Comparison of ENCODE assay signal across 18 cellular contexts in the genomic region with DNA sequence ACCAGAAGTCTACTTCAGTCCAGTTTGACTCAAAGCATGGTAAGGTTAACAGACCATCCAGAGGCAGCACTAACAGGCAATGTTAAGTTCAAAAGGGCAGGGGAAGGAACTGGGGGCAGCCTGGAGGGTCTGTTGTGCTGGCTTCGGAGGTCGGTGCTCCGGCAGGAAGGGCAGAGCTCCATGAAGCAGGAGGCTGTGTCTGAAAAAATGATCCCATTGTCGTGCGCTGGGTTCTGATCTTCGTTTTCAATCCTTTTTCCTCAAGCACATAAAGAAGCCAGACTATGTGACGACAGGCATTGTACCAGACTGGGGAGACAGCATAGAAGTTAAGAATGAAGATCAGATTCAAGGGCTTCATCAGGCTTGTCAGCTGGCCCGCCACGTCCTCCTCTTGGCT. TPM values are rescaled to one million over a fixed set of nuclear protein-coding genes. Genes with fewer than 3 reads are reported as not detected.
DNase-seq lines count a peak whose midpoint lies in the region; ATAC-seq, FAIRE-seq and TF ChIP-seq lines count a peak whose summit lies in the region.
"Had no signal": no experiment of that assay in that cellular context is flagged by ENCODE, and none has a peak within 500 bp of the region (broad histone marks: within the 10 kb centered on the region; RNA-seq: fewer than 3 reads in every experiment).

No MANE protein-coding gene starts in this region.

- POLR2A ChIA-PET in K562 (lab: Yijun Ruan, JAX) = interaction anchor here (0.6 to 1.6 kb wide), 4 partner anchors 10 to 1145 kb away, joined by 3 to 4 read pairs (median 3); no protein-coding TSS in a partner anchor

- H3K27ac ChIP-seq in K562 (ENCODE audit: extremely low read depth, low read depth, low read length) (peak overlapping the region; percentile 48; the same call in 2 of the 3 replicates), endodermal cell (ENCODE audit: low read depth, low read length) (peak overlapping the region; percentile 44)
- H3K27ac ChIP-seq: 22Rv1, A549, BLaER1, HL-60 had no signal

- no peak overlapping the region for H3K4me3 ChIP-seq in K562
- H3K4me3 ChIP-seq in endodermal cell (ENCODE audit: low read length) = no peak overlapping the region
- H3K4me3 ChIP-seq in lower leg skin (ENCODE audit: low read depth, poor library complexity, severe bottlenecking) = no peak overlapping the region
- H3K4me3 ChIP-seq: A549, BLaER1, GM23338 had no signal

- TF ChIP-seq RAD21 in K562 (CRISPR knock-in tag; conservative IDR thresholded peaks at IDR 0.05 in 1 of 2, IDR thresholded peaks at IDR 0.05 in 1 of 2) = no peak

- no peak for TF ChIP-seq POLR2A in K562 (conservative IDR thresholded peaks at IDR 0.05)
- no peak for TF ChIP-seq POLR2A in lower leg skin (IDR thresholded peaks at IDR 0.05)

- BruUV-seq in K562 (replicated peaks; lab: Mats Ljungman, UMichigan) = no TSS peak

- H3K4me1 ChIP-seq in K562 (replicated peaks in 1 of 2; ENCODE audit: control insufficient read depth in 2 of 2, insufficient read depth in 2 of 2, low read length in 2 of 2) = peaks cover 4 to 32% of the 10 kb centered on the region in 2 experiments; a peak in 4 of 5 replicates
- H3K4me1 ChIP-seq in endodermal cell (ENCODE audit: control insufficient read depth, insufficient read depth, low read length) = no peaks in the 10 kb centered on the region
- H3K4me1 ChIP-seq: A549, BLaER1 had no signal

- no peak overlapping the region for H3K4me3 Mint-ChIP-seq in activated naive CD4-positive, alpha-beta T cell treated with anti-CD3 and anti-CD28 coated beads, Interleukin-2, amount 50 U/mL, for 24 hours
- no peak overlapping the region for H3K4me3 Mint-ChIP-seq in endodermal cell
- H3K4me3 Mint-ChIP-seq: CD8-positive, alpha-beta T cell; GM23338 had no signal

- H3K4me2 ChIP-seq in K562 (ENCODE audit: insufficient read depth, low read length) = no peak overlapping the region
- H3K4me2 ChIP-seq: A549, BLaER1, GM23338 had no signal

- CTCF ChIA-PET in K562 (lab: Yijun Ruan, JAX; ENCODE audit: low intra/inter-chr PET ratio) = no interaction called here

- H3K27me3 Mint-ChIP-seq in activated naive CD4-positive, alpha-beta T cell treated with anti-CD3 and anti-CD28 coated beads, Interleukin-2, amount 50 U/mL, for 24 hours = no peaks in the 10 kb centered on the region
- no peaks in the 10 kb centered on the region for H3K27me3 Mint-ChIP-seq in endodermal cell (ENCODE audit: insufficient read depth)

- 78% methylated on average over 9 of the region's 9 CpGs for WGBS in K562 (ENCODE audit: insufficient coverage, low coverage, missing lambda C conversion rate)
- 76 to 90% methylated on average over 4 to 9 of the region's 9 CpGs for WGBS in endodermal cell (ENCODE audit: insufficient coverage in 1 of 2, insufficient read length in 1 of 2), 2 experiments
- 93 to 94% methylated on average over 9 of the region's 9 CpGs for WGBS in lower leg skin, 2 donors

- H3K27ac Mint-ChIP-seq in activated naive CD4-positive, alpha-beta T cell treated with anti-CD3 and anti-CD28 coated beads, Interleukin-2, amount 50 U/mL, for 24 hours = peak overlapping the region; percentile 32
- H3K27ac Mint-ChIP-seq in endodermal cell = no peak overlapping the region
- H3K27ac Mint-ChIP-seq: CD8-positive, alpha-beta T cell; GM23338 had no signal

- in situ Hi-C loops in K562 (cut with MboI) = no loop called here

- H2AFZ ChIP-seq in K562 (ENCODE audit: low read depth, low read length) = peak overlapping the region; percentile 72
- H2AFZ ChIP-seq: GM23338 had no signal

- FAIRE-seq in K562 (lab: Jason Lieb, UNC) = no peak
- FAIRE-seq: A549, H54 had no signal

- H3K36me3 Mint-ChIP-seq in activated naive CD4-positive, alpha-beta T cell treated with anti-CD3 and anti-CD28 coated beads, Interleukin-2, amount 50 U/mL, for 24 hours = peaks cover 24% of the 10 kb centered on the region
- no peaks in the 10 kb centered on the region for H3K36me3 Mint-ChIP-seq in endodermal cell (ENCODE audit: low read depth)

- TF ChIP-seq CTCF in K562 (IDR thresholded peaks at IDR 0.05 in 2 of 3, conservative IDR thresholded peaks at IDR 0.05 in 1 of 3; ENCODE audit: insufficient read depth in 2 of 3, low read depth in 1 of 3, low read length in 3 of 3) = no peak
- no peak for TF ChIP-seq CTCF in endodermal cell (conservative IDR thresholded peaks at IDR 0.05)
- no peak for TF ChIP-seq CTCF in lower leg skin (IDR thresholded peaks at IDR 0.05)

- peak overlapping the region; percentile 10 to 81; a peak in 3 of 4 replicates for H3K9ac ChIP-seq in K562 (ENCODE audit: insufficient read depth in 1 of 2, low read depth in 2 of 2, low read length in 2 of 2)
- H3K9ac ChIP-seq in endodermal cell (ENCODE audit: extremely low read depth, low read length, poor library complexity, severe bottlenecking) = no peak overlapping the region
- H3K9ac ChIP-seq: BLaER1 had no signal

- no peaks in the 10 kb centered on the region for H3K79me2 ChIP-seq in K562 (ENCODE audit: control insufficient read depth, insufficient read depth, low read length)

- no peak for DNase-seq in activated naive CD4-positive, alpha-beta T cell treated with anti-CD3 and anti-CD28 coated beads, Interleukin-2, amount 50 U/mL, for 16 hours
- DNase-seq in K562 (ENCODE audit: extremely low read depth in 1 of 4, low spot score in 3 of 4) (no peak), endodermal cell (no peak), lower leg skin (ENCODE audit: low spot score in 2 of 2) (no peak), left cardiac atrium (no peak), NCI-H2107 treated with DMSO at 0.1 percent for 48 hours (lab: John Stamatoyannopoulos, UW; ENCODE audit: unreplicated experiment) (no peak)
- DNase-seq: Calu3; CD8-positive, alpha-beta T cell; DMS79 treated with DMSO at 0.1 percent for 48 hours; GF-D8; HCEC 1CT had no signal

- TF ChIP-seq EP300 in K562 (IDR thresholded peaks at IDR 0.05; ENCODE audit: low read length) = no peak

- H3K4me1 Mint-ChIP-seq in activated naive CD4-positive, alpha-beta T cell treated with anti-CD3 and anti-CD28 coated beads, Interleukin-2, amount 50 U/mL, for 24 hours = no peaks in the 10 kb centered on the region
- no peaks in the 10 kb centered on the region for H3K4me1 Mint-ChIP-seq in endodermal cell
- H3K4me1 Mint-ChIP-seq: GM23338 had no signal

- no peaks in the 10 kb centered on the region for H3K9me1 ChIP-seq in K562 (ENCODE audit: control insufficient read depth, insufficient read depth, low read length)

- intact Hi-C loops in K562 (cut with micrococcal nuclease) (no loop called here), lower leg skin (cut with DNase I; ENCODE audit: low total_unique reads) (no loop called here), left cardiac atrium (cut with DNase I) (no loop called here)

- no peaks in the 10 kb centered on the region for H4K20me1 ChIP-seq in K562 (replicated peaks; ENCODE audit: control insufficient read depth, insufficient read depth, low read length)
- H4K20me1 ChIP-seq: BLaER1 had no signal

- no peaks in the 10 kb centered on the region for H3K9me3 Mint-ChIP-seq in activated naive CD4-positive, alpha-beta T cell treated with anti-CD3 and anti-CD28 coated beads, Interleukin-2, amount 50 U/mL, for 24 hours
- no peaks in the 10 kb centered on the region for H3K9me3 Mint-ChIP-seq in endodermal cell
- H3K9me3 Mint-ChIP-seq: CD8-positive, alpha-beta T cell; GM23338 had no signal

- peak; percentile 3; the same call in 2 of the 3 replicates for ATAC-seq in K562
- no peak for ATAC-seq in left cardiac atrium
- ATAC-seq: A549; CD8-positive, alpha-beta T cell; GM23338 had no signal

- H3K9me3 ChIP-seq in K562 (replicated peaks; ENCODE audit: control insufficient read depth, insufficient read depth, low read depth, low read length) (no peaks in the 10 kb centered on the region), endodermal cell (ENCODE audit: control insufficient read depth, low read length) (no peaks in the 10 kb centered on the region)
- H3K9me3 ChIP-seq: A549, BLaER1 had no signal

- no peaks in the 10 kb centered on the region for H3K36me3 ChIP-seq in K562 (ENCODE audit: control insufficient read depth, insufficient read depth, low read length)
- H3K36me3 ChIP-seq in endodermal cell (ENCODE audit: control insufficient read depth, insufficient read depth, low read length) = no peaks in the 10 kb centered on the region

- H3K27me3 ChIP-seq in K562 (ENCODE audit: control insufficient read depth in 2 of 2, insufficient read depth in 2 of 2, low read length in 2 of 2) (no peaks in the 10 kb centered on the region), endodermal cell (ENCODE audit: control insufficient read depth, insufficient read depth, low read length, poor library complexity, severe bottlenecking) (no peaks in the 10 kb centered on the region)
- H3K27me3 ChIP-seq: BLaER1 had no signal

RNA-seq across cellular contexts. Expression of a gene that starts 21.9 kb away (rescaled TPM):
- 20.0 and 37.1 TPM in 2 replicates for total RNA-seq in K562 (2011; cell fraction: chromatin; rRNA removed; ENCODE audit: low replicate concordance)
- total RNA-seq in K562 (2011; cell fraction: nucleolus; rRNA removed) = 24.7 and 25.5 TPM in 2 replicates
- 16.4 and 21.0 TPM in 2 replicates for total RNA-seq in K562 (2011; cell fraction: nucleoplasm; rRNA removed)
- total RNA-seq in K562 (2014; rRNA removed) = 9.6 and 11.1 TPM in 2 replicates
- total RNA-seq in K562 (2014; rRNA removed; fragmentation: Illumina TruSeq; extraction: Trizol) = 5.4 and 6.3 TPM in 2 replicates
- total RNA-seq in K562 (2015; rRNA removed; fragmentation: Illumina TruSeq; extraction: Trizol) = 9.8 and 9.9 TPM in 2 replicates
- 16.1 and 19.0 TPM in 2 replicates for total RNA-seq in K562 (2021)
- 8.0 and 13.5 TPM in 2 replicates for polyA plus RNA-seq in K562 (2011; rRNA removed)
- 12.3 and 14.0 TPM in 2 replicates for polyA plus RNA-seq in K562 (2011; cell fraction: cytosol; rRNA removed)
- polyA plus RNA-seq in K562 (2011; cell fraction: nucleus; rRNA removed) = 69.1 and 75.6 TPM in 2 replicates
- polyA plus RNA-seq in K562 (2012) = 12.3 and 39.4 TPM in 2 replicates
- 13.6 and 15.6 TPM in 2 replicates for polyA plus RNA-seq in K562 (2014; fragmentation: Illumina TruSeq; extraction: Trizol)
- polyA plus RNA-seq in K562 (2014; fragmentation: Nextera tagmentation; extraction: Ambion mirVana) = 1 to 10 TPM; 1.9 to 2.0 TPM
- polyA plus RNA-seq in K562 (2014; rRNA removed) = 26.2 and 26.5 TPM in 2 replicates
- 2.3 and 4.3 TPM in 2 replicates for polyA minus RNA-seq in K562 (2011; rRNA and poly(A)+ RNA removed)
- polyA minus RNA-seq in K562 (2011; cell fraction: cytosol; rRNA and poly(A)+ RNA removed) = 4.1 and 9.0 TPM in 2 replicates
- 13.7 and 28.1 TPM in 2 replicates for polyA minus RNA-seq in K562 (2011; cell fraction: nucleus; rRNA and poly(A)+ RNA removed)
- total RNA-seq in endodermal cell = not detected
- polyA plus RNA-seq in endodermal cell (2013, experiment 1 of 2) = 10.5 TPM
- 14.9 TPM for polyA plus RNA-seq in endodermal cell (2013, experiment 2 of 2)
- 1 to 10 TPM in 2 of 4 donors, under 1 TPM in 2; 0.23 to 1.4 (median 0.79) TPM for total RNA-seq in lower leg skin
- under 1 TPM; 0.15 to 0.16 TPM for total RNA-seq in left cardiac atrium
- total RNA-seq: Calu3; CD8-positive, alpha-beta T cell; GM23338 had no signal
- polyA plus RNA-seq: GM23338 had no signal

RNA-seq across cellular contexts. Expression of a gene that starts 39.3 kb away (rescaled TPM):
- 0.76 and 1.6 TPM in 2 replicates for total RNA-seq in K562 (2011; cell fraction: chromatin; rRNA removed; ENCODE audit: low replicate concordance)
- total RNA-seq in K562 (2011; cell fraction: nucleolus; rRNA removed) = 1.2 and 1.5 TPM in 2 replicates
- total RNA-seq in K562 (2011; cell fraction: nucleoplasm; rRNA removed) = 1.8 and 2.1 TPM in 2 replicates
- total RNA-seq in K562 (2014; rRNA removed) (0.86 and 1.7 TPM in 2 replicates), K562 (2014; rRNA removed; fragmentation: Illumina TruSeq; extraction: Trizol) (0.15 and 0.29 TPM in 2 replicates), K562 (2015; rRNA removed; fragmentation: Illumina TruSeq; extraction: Trizol) (0.51 and 0.64 TPM in 2 replicates), K562 (2021) (3.6 and 4.3 TPM in 2 replicates), endodermal cell (under 1 TPM in 1 of 2 donors, not detected in 1; 0.13 TPM), lower leg skin (under 1 TPM in 3 of 4 donors, not detected in 1; 0.17 to 0.42 (median 0.19) TPM), left cardiac atrium (not detected)
- polyA plus RNA-seq in K562 (2011; rRNA removed) (0.14 and 0.31 TPM in 2 replicates), K562 (2014; fragmentation: Illumina TruSeq; extraction: Trizol) (1.4 and 2.0 TPM in 2 replicates), K562 (2014; fragmentation: Nextera tagmentation; extraction: Ambion mirVana) (1 to 10 TPM in 1 of 2 experiments, under 1 TPM in 1; 0.49 to 2.1 TPM), K562 (2014; rRNA removed) (2.0 and 2.9 TPM in 2 replicates)
- 0.13 and 0.67 TPM in 2 replicates for polyA plus RNA-seq in K562 (2011; cell fraction: cytosol; rRNA removed)
- polyA plus RNA-seq in K562 (2011; cell fraction: nucleus; rRNA removed) = 0.83 and 1.8 TPM in 2 replicates
- 2.1 and 9.9 TPM in 2 replicates for polyA plus RNA-seq in K562 (2012)
- polyA minus RNA-seq in K562 (2011; rRNA and poly(A)+ RNA removed) = not detected in 2 replicates
- 0.48 and 1.0 TPM in 2 replicates for polyA minus RNA-seq in K562 (2011; cell fraction: cytosol; rRNA and poly(A)+ RNA removed)
- 0.44 and 0.54 TPM in 2 replicates for polyA minus RNA-seq in K562 (2011; cell fraction: nucleus; rRNA and poly(A)+ RNA removed)
- 8.9 TPM for polyA plus RNA-seq in endodermal cell (2013, experiment 1 of 2)
- polyA plus RNA-seq in endodermal cell (2013, experiment 2 of 2) = 11.6 TPM
- total RNA-seq: Calu3 had no signal
